Comparison of ENCODE assay signal across 8 cellular contexts in the genomic region with DNA sequence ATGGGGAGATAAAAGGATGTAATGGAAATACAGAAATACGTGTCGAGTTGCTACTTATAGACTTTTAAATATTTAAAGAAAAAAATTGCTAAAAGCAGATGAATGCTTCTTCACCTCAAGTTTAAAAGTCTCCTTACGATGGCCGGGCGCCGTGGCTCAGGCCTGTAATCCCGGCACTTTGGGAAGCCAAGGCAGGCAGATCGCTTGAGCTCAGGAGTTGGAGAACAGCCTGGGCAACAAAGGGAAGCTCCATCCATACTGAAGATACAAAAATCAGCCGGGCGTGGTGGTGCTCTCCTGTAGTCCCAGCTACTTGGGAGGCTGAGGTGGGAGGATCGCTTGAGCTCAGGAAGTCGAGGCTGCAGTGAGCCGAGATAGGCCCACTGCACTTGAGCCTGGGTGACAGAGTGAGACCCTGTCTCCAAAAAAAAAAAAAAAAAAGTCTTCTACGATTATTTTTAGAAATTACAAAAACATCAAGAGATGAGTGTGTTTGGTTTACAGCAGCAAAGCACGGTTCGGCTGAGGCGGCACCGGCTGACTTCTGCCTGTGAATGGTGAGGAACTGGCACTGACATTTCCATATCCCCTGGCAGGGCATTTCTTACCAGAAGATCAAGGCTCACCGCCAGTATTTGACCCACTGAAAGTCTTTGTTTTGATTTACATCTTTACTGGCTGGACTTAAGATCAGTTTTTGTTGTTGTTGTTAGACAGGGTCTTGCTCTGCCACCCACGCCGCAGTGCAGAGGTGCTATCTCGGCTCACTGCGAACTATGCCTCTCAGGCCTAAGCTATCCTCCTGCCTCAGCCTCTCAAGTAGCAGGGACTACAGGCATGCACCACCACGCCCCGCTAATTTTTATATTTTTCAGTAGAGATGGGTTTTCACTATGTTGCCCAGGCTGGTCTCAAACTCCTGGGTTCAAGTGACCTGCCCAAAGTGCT. TPM values are rescaled to one million over a fixed set of nuclear protein-coding genes. Genes with fewer than 3 reads are reported as not detected.
A peak's percentile ranks its signal among the peaks of the same experiment; 100 is the strongest.
DNase-seq lines count a peak whose midpoint lies in the region; ATAC-seq and TF ChIP-seq lines count a peak whose summit lies in the region.

No MANE protein-coding gene starts in this region.

- 90% methylated on average over 25 of the region's 25 CpGs for WGBS in prostate gland

- H3K27ac ChIP-seq in GM23338 (ENCODE audit: low read depth) (no peak overlapping the region), RWPE2 (ENCODE audit: poor library complexity, severe bottlenecking) (no peak overlapping the region), fibroblast of lung (ENCODE audit: insufficient read depth, low read length) (no peak overlapping the region), prostate gland (peak overlapping the region in 1 of 2 donors; percentile 55)

- peak overlapping the region; percentile 88 for H3K4me2 ChIP-seq in GM23338
- H3K4me2 ChIP-seq in fibroblast of lung (ENCODE audit: extremely low read depth, insufficient read depth, low read length), result peak overlapping the region; percentile 58

- DNase-seq in GM23338 (ENCODE audit: low spot score), result no peak
- DNase-seq in RWPE2 (ENCODE audit: low spot score), result peak; percentile 41
- no peak for DNase-seq in fibroblast of lung (ENCODE audit: low read depth in 2 of 2)
- DNase-seq in skeletal muscle cell (ENCODE audit: low read depth), result no peak
- DNase-seq in amniotic stem cell (lab: John Stamatoyannopoulos, UW), result no peak
- no peak for DNase-seq in prostate gland (ENCODE audit: low spot score)

- H3K79me2 ChIP-seq in GM23338 (replicated peaks; ENCODE audit: insufficient read depth) (peaks cover 10% of the 10 kb centered on the region), fibroblast of lung (ENCODE audit: control insufficient read depth, insufficient read depth, low read length) (peaks cover 10% of the 10 kb centered on the region)

- H3K36me3 Mint-ChIP-seq in GM23338 (ENCODE audit: low read depth), result peaks cover 7% of the 10 kb centered on the region; the same call in 2 of the 3 replicates

- H4K20me1 ChIP-seq in GM23338 (replicated peaks; ENCODE audit: insufficient read depth) (no peaks in the 10 kb centered on the region), fibroblast of lung (ENCODE audit: control insufficient read depth, extremely low read depth, insufficient read depth, low read length) (no peaks in the 10 kb centered on the region)

- peaks cover 43% of the 10 kb centered on the region for H3K27me3 Mint-ChIP-seq in GM23338 (ENCODE audit: insufficient read depth, low read depth, poor library complexity)

- H3K4me3 ChIP-seq in GM23338 (peak overlapping the region; percentile 68), RWPE2 (ENCODE audit: severe bottlenecking) (peak overlapping the region; percentile 47), fibroblast of lung (replicated peaks in 1 of 4; ENCODE audit: control extremely low read depth in 1 of 4, insufficient read depth in 1 of 4, low read depth in 3 of 4, low read length in 4 of 4) (peak overlapping the region in 2 of 4 experiments; percentile 54), skeletal muscle cell (ENCODE audit: low read depth, low read length) (peak overlapping the region; percentile 46), prostate gland (peak overlapping the region in 1 of 2 donors; percentile 42)

- H3K36me3 ChIP-seq in GM23338 (ENCODE audit: insufficient read depth) (no peaks in the 10 kb centered on the region), RWPE2 (ENCODE audit: low read depth) (no peaks in the 10 kb centered on the region), fibroblast of lung (ENCODE audit: control insufficient read depth, insufficient read depth, low read length) (no peaks in the 10 kb centered on the region), prostate gland (no peaks in the 10 kb centered on the region)

- no peak for ATAC-seq in GM23338
- ATAC-seq in RWPE2 (ENCODE audit: low read depth), result no peak
- no peak for ATAC-seq in GM18870 (IDR thresholded peaks at IDR 0.05; ENCODE audit: unreplicated experiment)
- ATAC-seq in HG03565 (IDR thresholded peaks at IDR 0.05; ENCODE audit: unreplicated experiment), result no peak

- peaks cover 12% of the 10 kb centered on the region; the same call in 1 of the 2 replicates for H3F3A ChIP-seq in GM23338 (replicated peaks; ENCODE audit: low read depth)

- H3K4me3 Mint-ChIP-seq in GM23338, result peak overlapping the region; percentile 74

- peaks cover 10% of the 10 kb centered on the region for H3K4me1 Mint-ChIP-seq in GM23338

- peaks cover 16% of the 10 kb centered on the region; the same call in 1 of the 2 replicates for H3K4me1 ChIP-seq in GM23338 (ENCODE audit: insufficient read depth)
- H3K4me1 ChIP-seq in RWPE2 (ENCODE audit: insufficient read depth, poor library complexity, severe bottlenecking), result peaks cover 6% of the 10 kb centered on the region
- peaks cover 4% of the 10 kb centered on the region for H3K4me1 ChIP-seq in fibroblast of lung (ENCODE audit: control insufficient read depth, extremely low read depth, insufficient read depth, low read length)
- H3K4me1 ChIP-seq in prostate gland (replicated peaks), result peaks cover 2% of the 10 kb centered on the region

- no peak overlapping the region for H3K9ac ChIP-seq in fibroblast of lung (ENCODE audit: insufficient read depth, low read length)

- 0 out of 3 replicates have a peak, but pooled peaks cover 2% of the 10 kb centered on the region for H3K9me3 Mint-ChIP-seq in GM23338

- H3K9me3 ChIP-seq in RWPE2 (ENCODE audit: severe bottlenecking), result no peaks in the 10 kb centered on the region
- no peaks in the 10 kb centered on the region for H3K9me3 ChIP-seq in fibroblast of lung (ENCODE audit: control insufficient read depth, insufficient read depth, low read depth, low read length)
- H3K9me3 ChIP-seq in prostate gland, result no peaks in the 10 kb centered on the region

- H3K27ac Mint-ChIP-seq in GM23338, result no peak overlapping the region

- no peak for TF ChIP-seq POLR2A in prostate gland (IDR thresholded peaks at IDR 0.05)

- TF ChIP-seq CTCF in GM23338 (conservative IDR thresholded peaks at IDR 0.05; ENCODE audit: low read depth in 2 of 2) (no peak), RWPE2 (IDR thresholded peaks at IDR 0.05; ENCODE audit: poor library complexity, severe bottlenecking) (no peak), fibroblast of lung (conservative IDR thresholded peaks at IDR 0.05 in 1 of 2, IDR thresholded peaks at IDR 0.05 in 1 of 2; ENCODE audit: low read depth in 1 of 2, low read length in 2 of 2) (no peak), prostate gland (IDR thresholded peaks at IDR 0.05) (no peak)

- intact Hi-C loops in prostate gland (cut with DNase I), result no loop called here

- peaks cover 36% of the 10 kb centered on the region for H3K27me3 ChIP-seq in GM23338 (ENCODE audit: insufficient read depth)
- H3K27me3 ChIP-seq in RWPE2 (ENCODE audit: insufficient read depth, poor library complexity, severe bottlenecking), result peaks cover 7% of the 10 kb centered on the region
- H3K27me3 ChIP-seq in fibroblast of lung (ENCODE audit: control insufficient read depth, insufficient read depth, low read length), result no peaks in the 10 kb centered on the region
- no peaks in the 10 kb centered on the region for H3K27me3 ChIP-seq in prostate gland (replicated peaks; ENCODE audit: insufficient read depth)

- H3K9me2 ChIP-seq in GM23338 (ENCODE audit: insufficient read depth), result no peaks in the 10 kb centered on the region

- peak overlapping the region; percentile 73 for H2AFZ ChIP-seq in GM23338
- peak overlapping the region; percentile 38 for H2AFZ ChIP-seq in fibroblast of lung (ENCODE audit: low read length)

TF ChIP-seq in GM23338, 12 proteins besides CTCF, POLR2A, EP300 and RAD21 (continues in another document):
- TF ChIP-seq, protein P1, sequence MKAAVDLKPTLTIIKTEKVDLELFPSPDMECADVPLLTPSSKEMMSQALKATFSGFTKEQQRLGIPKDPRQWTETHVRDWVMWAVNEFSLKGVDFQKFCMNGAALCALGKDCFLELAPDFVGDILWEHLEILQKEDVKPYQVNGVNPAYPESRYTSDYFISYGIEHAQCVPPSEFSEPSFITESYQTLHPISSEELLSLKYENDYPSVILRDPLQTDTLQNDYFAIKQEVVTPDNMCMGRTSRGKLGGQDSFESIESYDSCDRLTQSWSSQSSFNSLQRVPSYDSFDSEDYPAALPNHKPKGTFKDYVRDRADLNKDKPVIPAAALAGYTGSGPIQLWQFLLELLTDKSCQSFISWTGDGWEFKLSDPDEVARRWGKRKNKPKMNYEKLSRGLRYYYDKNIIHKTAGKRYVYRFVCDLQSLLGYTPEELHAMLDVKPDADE (IDR thresholded peaks at IDR 0.05), result no peak
- TF ChIP-seq JUNB (IDR thresholded peaks at IDR 0.05; ENCODE audit: unreplicated experiment) (no peak), STAT1 (IDR thresholded peaks at IDR 0.05; ENCODE audit: unreplicated experiment) (no peak), ZNF114 (CRISPR knock-in tag; IDR thresholded peaks at IDR 0.05) (no peak), POLR2AphosphoS5 (IDR thresholded peaks at IDR 0.05; ENCODE audit: low read depth) (no peak), CREB1 (CRISPR knock-in tag; IDR thresholded peaks at IDR 0.05; ENCODE audit: low read depth) (no peak), ZNF331 (CRISPR knock-in tag; IDR thresholded peaks at IDR 0.05; ENCODE audit: low read depth) (no peak), EZH2 (IDR thresholded peaks at IDR 0.05; ENCODE audit: low read depth, unreplicated experiment) (no peak)

RNA-seq across cellular contexts. Expression of a gene that starts 3.9 kb away (rescaled TPM):
- 104 and 126 TPM in 2 replicates for total RNA-seq in GM23338 (2014; rRNA removed; shearing (Covaris generic))
- 53.3 and 63.2 TPM in 2 replicates for polyA plus RNA-seq in GM23338 (2016; fragmentation: Nextera tagmentation; extraction: Ambion mirVana)
- 27.2 and 29.7 TPM in 2 replicates for total RNA-seq in fibroblast of lung
- 28.6 and 35.4 TPM in 2 replicates for polyA plus RNA-seq in fibroblast of lung
- 40.3 and 44.7 TPM in 2 replicates for polyA plus RNA-seq in fibroblast of lung (2012)
- 40.3 and 72.8 TPM in 2 replicates for polyA minus RNA-seq in fibroblast of lung (ENCODE audit: low replicate concordance)
- 100 to 1,000 TPM in 1 of 2 donors, 10 to 100 TPM in 1; 58.9 to 155 TPM for total RNA-seq in prostate gland

RNA-seq across cellular contexts. Expression of a gene that starts 17.4 kb away (rescaled TPM):
- 0.21 and 0.54 TPM in 2 replicates for total RNA-seq in GM23338 (2014; rRNA removed; shearing (Covaris generic))
- 0.10 and 0.21 TPM in 2 replicates for polyA plus RNA-seq in GM23338 (2016; fragmentation: Nextera tagmentation; extraction: Ambion mirVana)
- 0.33 and 0.51 TPM in 2 replicates for total RNA-seq in fibroblast of lung
- polyA plus RNA-seq in fibroblast of lung, result 0.02 and 0.05 TPM in 2 replicates
- polyA plus RNA-seq in fibroblast of lung (2012), result 0.13 TPM in 1 of 2 replicates, not detected in the other
- 0.35 TPM in 1 of 2 replicates, not detected in the other for polyA minus RNA-seq in fibroblast of lung (ENCODE audit: low replicate concordance)
- total RNA-seq in prostate gland, result under 1 TPM; 0.57 to 0.73 TPM

RNA-seq across cellular contexts. Expression of a gene that starts 58.9 kb away (rescaled TPM):
- total RNA-seq in GM23338 (2014; rRNA removed; shearing (Covaris generic)), result 3.4 and 5.0 TPM in 2 replicates
- 9.6 and 12.3 TPM in 2 replicates for polyA plus RNA-seq in GM23338 (2016; fragmentation: Nextera tagmentation; extraction: Ambion mirVana)
- 37.5 and 68.5 TPM in 2 replicates for total RNA-seq in fibroblast of lung
- 58.9 and 59.8 TPM in 2 replicates for polyA plus RNA-seq in fibroblast of lung
- 121 and 148 TPM in 2 replicates for polyA plus RNA-seq in fibroblast of lung (2012)
- 48.7 and 62.4 TPM in 2 replicates for polyA minus RNA-seq in fibroblast of lung (ENCODE audit: low replicate concordance)
- total RNA-seq in prostate gland, result 100 to 1,000 TPM in 1 of 2 donors, 10 to 100 TPM in 1; 86.7 to 134 TPM
